In genomic region chr2:134178109-134178877, GRCh38 we compare ENCODE assay signal across 1 cellular context.
TF ChIP-seq lines count a peak whose summit lies in the region.

No MANE protein-coding gene starts in this region.

TF ChIP-seq in SK-N-SH, 30 proteins besides CTCF, POLR2A, EP300 and RAD21 (continued from another document):
- no peak for TF ChIP-seq ZBTB33 (IDR thresholded peaks at IDR 0.05; ENCODE audit: borderline replicate concordance, low read depth)
